20 cellular contexts compared by ENCODE assay signal in genomic region chr3:139577899-139578298, GRCh38. TPM values are rescaled to one million over a fixed set of nuclear protein-coding genes. Genes with fewer than 3 reads are reported as not detected.
DNase-seq lines count a peak whose midpoint lies in the region; ATAC-seq lines count a peak whose summit lies in the region.
"Had no signal": no experiment of that assay in that cellular context is flagged by ENCODE, and none has a peak within 500 bp of the region (broad histone marks: within the 10 kb centered on the region; RNA-seq: fewer than 3 reads in every experiment).

No MANE protein-coding gene starts in this region.

- H3K4me3 ChIP-seq in H7 (ENCODE audit: insufficient read depth, low read depth, low read length) = no peak overlapping the region
- H3K4me3 ChIP-seq: GM12878 had no signal

- H3K27me3 ChIP-seq in H7 (ENCODE audit: control insufficient read depth, insufficient read depth, low read length) = no peaks in the 10 kb centered on the region

- ATAC-seq in HG02973 (IDR thresholded peaks at IDR 0.05; ENCODE audit: unreplicated experiment) = no peak
- ATAC-seq: GM12878, HepG2 had no signal

- H3K36me3 ChIP-seq in H7 (replicated peaks; ENCODE audit: control insufficient read depth, insufficient read depth, low read length) = no peaks in the 10 kb centered on the region

- DNase-seq in NCI-H1417 (lab: John Stamatoyannopoulos, UW) = peak in 2 of 3 experiments; percentile 30 to 74
- DNase-seq in NCI-H1417 treated with DMSO at 0.1 percent for 48 hours (lab: John Stamatoyannopoulos, UW) = no peak
- DNase-seq in H7 = peak; percentile 61
- peak; percentile 79 for DNase-seq in NCI-H69 (lab: John Stamatoyannopoulos, UW)
- peak; percentile 42 for DNase-seq in medulla oblongata (ENCODE audit: extremely low spot score)
- DNase-seq in RKO (ENCODE audit: low spot score) = no peak
- no peak for DNase-seq in activated effector memory CD4-positive, alpha-beta T cell treated with Interleukin-2 at 50 U/mL for 16 hours
- DNase-seq: C1 segment of cervical spinal cord, Caco-2, GOT3, NCI-H2107, NCI-H446, NCI-H82, RPMI8226, SW 1271 had no signal

RNA-seq across cellular contexts. Expression of gene RBP1, which starts 38.4 kb away (rescaled TPM):
- total RNA-seq in H7 (2014; rRNA removed; shearing (Covaris generic)) = 24.9 and 35.1 TPM in 2 replicates
- total RNA-seq: G401, MCF 10A had no signal

Comparison
In these comparisons a context has a peak if more than half of its experiments do, and no peak if none do; other contexts are left out.
1. DNase-seq: peak in NCI-H1417 (2 of 3), H7 (single experiment), NCI-H69 (single experiment) and medulla oblongata (single experiment); none in NCI-H1417 treated with DMSO at 0.1 percent for 48 hours (single experiment), RKO (single experiment) and activated effector memory CD4-positive, alpha-beta T cell treated with Interleukin-2 at 50 U/mL for 16 hours (single experiment).